Comparison of ENCODE assay signal across 1 cellular context in the genomic region with DNA sequence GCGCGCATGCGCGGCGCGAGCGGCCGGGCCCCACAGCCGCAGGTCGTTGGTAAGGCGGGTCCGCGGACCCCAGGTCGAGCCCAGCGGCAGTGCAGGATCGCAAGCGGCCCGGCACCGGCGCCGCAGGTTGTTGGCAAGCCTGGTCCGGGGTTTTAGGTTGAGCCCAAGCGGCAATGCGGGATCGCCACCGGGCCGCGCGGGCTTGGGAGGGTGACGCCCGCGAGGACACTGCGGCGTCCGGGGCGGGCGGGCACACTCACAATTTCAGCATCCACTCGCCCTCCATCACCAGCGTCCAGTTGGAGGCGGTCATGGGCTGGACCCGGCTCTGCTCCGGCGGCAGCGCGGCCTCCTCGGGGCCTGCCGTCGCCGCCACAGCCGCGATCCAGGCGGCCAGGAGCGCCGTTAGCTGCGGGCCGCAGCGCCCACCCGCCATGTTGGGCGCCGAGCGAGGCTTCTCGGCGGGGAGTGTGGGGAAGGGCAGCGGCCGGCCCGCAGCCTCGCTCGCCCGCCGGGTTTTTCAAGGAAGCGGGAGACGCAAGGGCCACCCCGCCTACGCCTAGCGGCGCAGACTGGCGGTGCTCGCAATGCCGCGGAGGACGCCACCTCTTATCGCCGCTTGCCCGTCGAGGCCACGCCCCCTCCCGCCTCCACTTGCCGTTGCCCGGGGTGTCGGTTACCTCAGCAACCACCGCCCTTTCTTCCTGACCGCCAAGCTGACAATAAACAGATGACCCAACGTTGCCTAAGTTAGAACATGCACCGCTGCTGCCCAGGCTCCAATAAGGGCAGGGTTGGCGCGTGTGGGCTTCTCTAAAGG.
A peak's percentile ranks its signal among the peaks of the same experiment; 100 is the strongest.
TF ChIP-seq lines count a peak whose summit lies in the region.

A gene with protein sequence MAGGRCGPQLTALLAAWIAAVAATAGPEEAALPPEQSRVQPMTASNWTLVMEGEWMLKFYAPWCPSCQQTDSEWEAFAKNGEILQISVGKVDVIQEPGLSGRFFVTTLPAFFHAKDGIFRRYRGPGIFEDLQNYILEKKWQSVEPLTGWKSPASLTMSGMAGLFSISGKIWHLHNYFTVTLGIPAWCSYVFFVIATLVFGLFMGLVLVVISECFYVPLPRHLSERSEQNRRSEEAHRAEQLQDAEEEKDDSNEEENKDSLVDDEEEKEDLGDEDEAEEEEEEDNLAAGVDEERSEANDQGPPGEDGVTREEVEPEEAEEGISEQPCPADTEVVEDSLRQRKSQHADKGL (minus strand): TSS at position 584 of the 820 bp plus-strand sequence. CDS start 148 bp downstream, at position 436.

TF ChIP-seq in A549, 52 proteins besides CTCF, POLR2A, EP300 and RAD21 (continued from another document):
- TF ChIP-seq, protein P1, sequence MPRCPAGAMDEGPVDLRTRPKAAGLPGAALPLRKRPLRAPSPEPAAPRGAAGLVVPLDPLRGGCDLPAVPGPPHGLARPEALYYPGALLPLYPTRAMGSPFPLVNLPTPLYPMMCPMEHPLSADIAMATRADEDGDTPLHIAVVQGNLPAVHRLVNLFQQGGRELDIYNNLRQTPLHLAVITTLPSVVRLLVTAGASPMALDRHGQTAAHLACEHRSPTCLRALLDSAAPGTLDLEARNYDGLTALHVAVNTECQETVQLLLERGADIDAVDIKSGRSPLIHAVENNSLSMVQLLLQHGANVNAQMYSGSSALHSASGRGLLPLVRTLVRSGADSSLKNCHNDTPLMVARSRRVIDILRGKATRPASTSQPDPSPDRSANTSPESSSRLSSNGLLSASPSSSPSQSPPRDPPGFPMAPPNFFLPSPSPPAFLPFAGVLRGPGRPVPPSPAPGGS (IDR thresholded peaks at IDR 0.05): peak; percentile 92
- TF ChIP-seq KDM5A (IDR thresholded peaks at IDR 0.05) (peak; percentile 37; the same call in 1 of the 2 replicates), GATA3 (IDR thresholded peaks at IDR 0.05; ENCODE audit: borderline replicate concordance) (peak; percentile 34; the same call in 1 of the 2 replicates), PHF8 (IDR thresholded peaks at IDR 0.05; ENCODE audit: borderline replicate concordance, low read depth) (peak; percentile 100)
TF ChIP-seq in A549: peak in this region for 11.
